In the genomic region with DNA sequence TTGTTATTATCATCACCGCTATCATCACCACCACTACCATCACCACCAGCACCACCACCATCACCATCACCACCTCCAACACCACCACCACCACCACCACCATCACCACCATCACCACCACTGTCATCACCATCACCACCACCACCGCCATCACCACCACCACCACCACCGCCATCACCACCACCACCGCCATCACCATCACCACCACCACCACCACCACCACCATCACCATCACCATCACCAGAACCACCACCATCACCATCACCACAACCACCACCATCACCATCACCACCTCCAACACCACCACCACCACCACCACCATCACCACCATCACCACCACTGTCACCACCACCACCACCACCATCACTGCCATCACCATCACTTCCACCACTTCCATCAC, we compare ENCODE assay signal across 6 cellular contexts. TPM values are rescaled to one million over a fixed set of nuclear protein-coding genes. Genes with fewer than 3 reads are reported as not detected.
"Had no signal": no experiment of that assay in that cellular context is flagged by ENCODE, and none has a peak within 500 bp of the region (broad histone marks: within the 10 kb centered on the region; RNA-seq: fewer than 3 reads in every experiment).

No MANE protein-coding gene starts in this region.

RNA-seq across cellular contexts. Expression of gene FIBCD1, which starts 19.5 kb away (rescaled TPM):
- total RNA-seq: gastrocnemius medialis, pulmonary artery endothelial cell, sciatic nerve, skeletal muscle tissue, vagina had no signal

RNA-seq across cellular contexts. Expression of gene LAMC3, which starts 50.4 kb away (rescaled TPM):
- total RNA-seq: pulmonary artery endothelial cell had no signal
- polyA plus RNA-seq: keratinocyte had no signal
